In the genomic region with DNA sequence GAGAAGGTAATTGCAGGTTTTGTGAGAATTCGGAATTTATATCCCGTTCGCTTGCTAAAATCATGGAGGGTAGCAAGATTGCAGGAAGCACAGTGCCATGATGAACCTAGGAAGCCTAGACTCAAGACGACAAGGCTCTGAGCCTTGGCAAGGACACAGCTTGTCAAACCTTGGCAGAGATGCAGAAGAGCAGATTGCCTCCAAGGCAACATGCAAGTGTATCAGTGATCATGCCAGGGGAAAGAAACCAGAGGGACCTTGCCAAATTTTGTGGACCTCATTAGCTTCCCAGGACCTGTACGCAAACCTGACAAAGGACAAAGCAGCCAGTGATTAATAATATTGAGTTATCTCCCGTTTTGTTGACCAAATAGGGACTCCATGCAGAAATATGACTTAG, we compare ENCODE assay signal across 1 cellular context.
TF ChIP-seq lines count a peak whose summit lies in the region.

No MANE protein-coding gene starts in this region.

TF ChIP-seq in GM23338, 12 proteins besides CTCF, POLR2A, EP300 and RAD21:
- TF ChIP-seq, protein P1, sequence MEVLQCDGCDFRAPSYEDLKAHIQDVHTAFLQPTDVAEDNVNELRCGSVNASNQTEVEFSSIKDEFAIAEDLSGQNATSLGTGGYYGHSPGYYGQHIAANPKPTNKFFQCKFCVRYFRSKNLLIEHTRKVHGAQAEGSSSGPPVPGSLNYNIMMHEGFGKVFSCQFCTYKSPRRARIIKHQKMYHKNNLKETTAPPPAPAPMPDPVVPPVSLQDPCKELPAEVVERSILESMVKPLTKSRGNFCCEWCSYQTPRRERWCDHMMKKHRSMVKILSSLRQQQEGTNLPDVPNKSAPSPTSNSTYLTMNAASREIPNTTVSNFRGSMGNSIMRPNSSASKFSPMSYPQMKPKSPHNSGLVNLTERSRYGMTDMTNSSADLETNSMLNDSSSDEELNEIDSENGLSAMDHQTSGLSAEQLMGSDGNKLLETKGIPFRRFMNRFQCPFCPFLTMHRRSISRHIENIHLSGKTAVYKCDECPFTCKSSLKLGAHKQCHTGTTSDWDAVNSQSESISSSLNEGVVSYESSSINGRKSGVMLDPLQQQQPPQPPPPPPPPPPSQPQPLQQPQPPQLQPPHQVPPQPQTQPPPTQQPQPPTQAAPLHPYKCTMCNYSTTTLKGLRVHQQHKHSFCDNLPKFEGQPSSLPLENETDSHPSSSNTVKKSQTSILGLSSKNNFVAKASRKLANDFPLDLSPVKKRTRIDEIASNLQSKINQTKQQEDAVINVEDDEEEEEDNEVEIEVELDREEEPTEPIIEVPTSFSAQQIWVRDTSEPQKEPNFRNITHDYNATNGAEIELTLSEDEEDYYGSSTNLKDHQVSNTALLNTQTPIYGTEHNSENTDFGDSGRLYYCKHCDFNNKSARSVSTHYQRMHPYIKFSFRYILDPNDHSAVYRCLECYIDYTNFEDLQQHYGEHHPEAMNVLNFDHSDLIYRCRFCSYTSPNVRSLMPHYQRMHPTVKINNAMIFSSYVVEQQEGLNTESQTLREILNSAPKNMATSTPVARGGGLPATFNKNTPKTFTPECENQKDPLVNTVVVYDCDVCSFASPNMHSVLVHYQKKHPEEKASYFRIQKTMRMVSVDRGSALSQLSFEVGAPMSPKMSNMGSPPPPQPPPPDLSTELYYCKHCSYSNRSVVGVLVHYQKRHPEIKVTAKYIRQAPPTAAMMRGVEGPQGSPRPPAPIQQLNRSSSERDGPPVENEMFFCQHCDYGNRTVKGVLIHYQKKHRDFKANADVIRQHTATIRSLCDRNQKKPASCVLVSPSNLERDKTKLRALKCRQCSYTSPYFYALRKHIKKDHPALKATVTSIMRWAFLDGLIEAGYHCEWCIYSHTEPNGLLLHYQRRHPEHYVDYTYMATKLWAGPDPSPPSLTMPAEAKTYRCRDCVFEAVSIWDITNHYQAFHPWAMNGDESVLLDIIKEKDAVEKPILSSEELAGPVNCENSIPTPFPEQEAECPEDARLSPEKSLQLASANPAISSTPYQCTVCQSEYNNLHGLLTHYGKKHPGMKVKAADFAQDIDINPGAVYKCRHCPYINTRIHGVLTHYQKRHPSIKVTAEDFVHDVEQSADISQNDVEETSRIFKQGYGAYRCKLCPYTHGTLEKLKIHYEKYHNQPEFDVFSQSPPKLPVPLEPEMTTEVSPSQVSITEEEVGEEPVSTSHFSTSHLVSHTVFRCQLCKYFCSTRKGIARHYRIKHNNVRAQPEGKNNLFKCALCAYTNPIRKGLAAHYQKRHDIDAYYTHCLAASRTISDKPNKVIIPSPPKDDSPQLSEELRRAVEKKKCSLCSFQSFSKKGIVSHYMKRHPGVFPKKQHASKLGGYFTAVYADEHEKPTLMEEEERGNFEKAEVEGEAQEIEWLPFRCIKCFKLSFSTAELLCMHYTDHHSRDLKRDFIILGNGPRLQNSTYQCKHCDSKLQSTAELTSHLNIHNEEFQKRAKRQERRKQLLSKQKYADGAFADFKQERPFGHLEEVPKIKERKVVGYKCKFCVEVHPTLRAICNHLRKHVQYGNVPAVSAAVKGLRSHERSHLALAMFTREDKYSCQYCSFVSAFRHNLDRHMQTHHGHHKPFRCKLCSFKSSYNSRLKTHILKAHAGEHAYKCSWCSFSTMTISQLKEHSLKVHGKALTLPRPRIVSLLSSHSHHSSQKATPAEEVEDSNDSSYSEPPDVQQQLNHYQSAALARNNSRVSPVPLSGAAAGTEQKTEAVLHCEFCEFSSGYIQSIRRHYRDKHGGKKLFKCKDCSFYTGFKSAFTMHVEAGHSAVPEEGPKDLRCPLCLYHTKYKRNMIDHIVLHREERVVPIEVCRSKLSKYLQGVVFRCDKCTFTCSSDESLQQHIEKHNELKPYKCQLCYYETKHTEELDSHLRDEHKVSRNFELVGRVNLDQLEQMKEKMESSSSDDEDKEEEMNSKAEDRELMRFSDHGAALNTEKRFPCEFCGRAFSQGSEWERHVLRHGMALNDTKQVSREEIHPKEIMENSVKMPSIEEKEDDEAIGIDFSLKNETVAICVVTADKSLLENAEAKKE (CRISPR knock-in tag; IDR thresholded peaks at IDR 0.05): no peak
- TF ChIP-seq POLR2AphosphoS5 (IDR thresholded peaks at IDR 0.05; ENCODE audit: low read depth): no peak
- TF ChIP-seq ZNF114 (CRISPR knock-in tag; IDR thresholded peaks at IDR 0.05): no peak
- TF ChIP-seq, protein P2, sequence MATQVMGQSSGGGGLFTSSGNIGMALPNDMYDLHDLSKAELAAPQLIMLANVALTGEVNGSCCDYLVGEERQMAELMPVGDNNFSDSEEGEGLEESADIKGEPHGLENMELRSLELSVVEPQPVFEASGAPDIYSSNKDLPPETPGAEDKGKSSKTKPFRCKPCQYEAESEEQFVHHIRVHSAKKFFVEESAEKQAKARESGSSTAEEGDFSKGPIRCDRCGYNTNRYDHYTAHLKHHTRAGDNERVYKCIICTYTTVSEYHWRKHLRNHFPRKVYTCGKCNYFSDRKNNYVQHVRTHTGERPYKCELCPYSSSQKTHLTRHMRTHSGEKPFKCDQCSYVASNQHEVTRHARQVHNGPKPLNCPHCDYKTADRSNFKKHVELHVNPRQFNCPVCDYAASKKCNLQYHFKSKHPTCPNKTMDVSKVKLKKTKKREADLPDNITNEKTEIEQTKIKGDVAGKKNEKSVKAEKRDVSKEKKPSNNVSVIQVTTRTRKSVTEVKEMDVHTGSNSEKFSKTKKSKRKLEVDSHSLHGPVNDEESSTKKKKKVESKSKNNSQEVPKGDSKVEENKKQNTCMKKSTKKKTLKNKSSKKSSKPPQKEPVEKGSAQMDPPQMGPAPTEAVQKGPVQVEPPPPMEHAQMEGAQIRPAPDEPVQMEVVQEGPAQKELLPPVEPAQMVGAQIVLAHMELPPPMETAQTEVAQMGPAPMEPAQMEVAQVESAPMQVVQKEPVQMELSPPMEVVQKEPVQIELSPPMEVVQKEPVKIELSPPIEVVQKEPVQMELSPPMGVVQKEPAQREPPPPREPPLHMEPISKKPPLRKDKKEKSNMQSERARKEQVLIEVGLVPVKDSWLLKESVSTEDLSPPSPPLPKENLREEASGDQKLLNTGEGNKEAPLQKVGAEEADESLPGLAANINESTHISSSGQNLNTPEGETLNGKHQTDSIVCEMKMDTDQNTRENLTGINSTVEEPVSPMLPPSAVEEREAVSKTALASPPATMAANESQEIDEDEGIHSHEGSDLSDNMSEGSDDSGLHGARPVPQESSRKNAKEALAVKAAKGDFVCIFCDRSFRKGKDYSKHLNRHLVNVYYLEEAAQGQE (IDR thresholded peaks at IDR 0.05; ENCODE audit: unreplicated experiment): no peak
- no peak for TF ChIP-seq EZH2 (IDR thresholded peaks at IDR 0.05; ENCODE audit: low read depth, unreplicated experiment)
- no peak for TF ChIP-seq EZH2phosphoT487 (IDR thresholded peaks at IDR 0.05; ENCODE audit: unreplicated experiment)
- no peak for TF ChIP-seq STAT1 (IDR thresholded peaks at IDR 0.05; ENCODE audit: unreplicated experiment)
- TF ChIP-seq CREB1 (CRISPR knock-in tag; IDR thresholded peaks at IDR 0.05; ENCODE audit: low read depth): no peak
- no peak for TF ChIP-seq JUNB (IDR thresholded peaks at IDR 0.05; ENCODE audit: unreplicated experiment)
